In the genomic region with DNA sequence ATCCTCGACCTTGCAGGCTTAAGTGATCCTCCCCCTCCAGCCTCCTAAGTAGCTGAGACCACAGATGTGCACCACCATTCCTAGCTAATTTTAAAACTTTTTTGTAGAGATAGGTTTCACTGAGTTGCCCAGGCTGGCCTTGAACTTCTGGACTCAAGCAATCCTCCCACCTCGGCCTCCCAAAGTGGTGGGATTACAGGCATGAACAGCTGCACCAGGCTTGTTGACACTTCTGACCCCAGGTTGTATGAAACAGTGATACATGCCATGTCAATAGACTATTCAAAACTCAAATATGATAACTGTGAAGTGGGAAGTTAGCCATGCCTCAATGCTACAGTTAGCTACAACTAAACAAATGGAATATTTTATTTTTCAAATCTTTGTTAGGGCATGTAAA, we compare ENCODE assay signal across 2 cellular contexts.
TF ChIP-seq lines count a peak whose summit lies in the region.

No MANE protein-coding gene starts in this region.

TF ChIP-seq in A549, 52 proteins besides CTCF, POLR2A, EP300 and RAD21 (continued from another document):
- TF ChIP-seq HOXB5 (CRISPR knock-in tag; IDR thresholded peaks at IDR 0.05) = no peak
- no peak for TF ChIP-seq BHLHE40 (IDR thresholded peaks at IDR 0.05; ENCODE audit: low read depth, low read length)
- TF ChIP-seq TFCP2L1 (CRISPR knock-in tag; IDR thresholded peaks at IDR 0.05) = no peak
- TF ChIP-seq HDAC2 (IDR thresholded peaks at IDR 0.05) = no peak
- TF ChIP-seq EHF (CRISPR knock-in tag; IDR thresholded peaks at IDR 0.05) = no peak
- TF ChIP-seq RCOR1 (IDR thresholded peaks at IDR 0.05; ENCODE audit: low read depth, low read length) = no peak
- TF ChIP-seq, protein P1, sequence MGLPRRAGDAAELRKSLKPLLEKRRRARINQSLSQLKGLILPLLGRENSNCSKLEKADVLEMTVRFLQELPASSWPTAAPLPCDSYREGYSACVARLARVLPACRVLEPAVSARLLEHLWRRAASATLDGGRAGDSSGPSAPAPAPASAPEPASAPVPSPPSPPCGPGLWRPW (IDR thresholded peaks at IDR 0.05) = no peak
- TF ChIP-seq RNF2 (IDR thresholded peaks at IDR 0.05; ENCODE audit: borderline replicate concordance, low read depth) = no peak
- no peak for TF ChIP-seq POLR2AphosphoS2 (conservative IDR thresholded peaks at IDR 0.05; ENCODE audit: low read length)
- no peak for TF ChIP-seq JUNB (IDR thresholded peaks at IDR 0.05)
- TF ChIP-seq FOXS1 (CRISPR knock-in tag; IDR thresholded peaks at IDR 0.05) = no peak

TF ChIP-seq in WTC11, 78 proteins besides CTCF, POLR2A, EP300 and RAD21 (continued from another document):
- TF ChIP-seq, protein P2, sequence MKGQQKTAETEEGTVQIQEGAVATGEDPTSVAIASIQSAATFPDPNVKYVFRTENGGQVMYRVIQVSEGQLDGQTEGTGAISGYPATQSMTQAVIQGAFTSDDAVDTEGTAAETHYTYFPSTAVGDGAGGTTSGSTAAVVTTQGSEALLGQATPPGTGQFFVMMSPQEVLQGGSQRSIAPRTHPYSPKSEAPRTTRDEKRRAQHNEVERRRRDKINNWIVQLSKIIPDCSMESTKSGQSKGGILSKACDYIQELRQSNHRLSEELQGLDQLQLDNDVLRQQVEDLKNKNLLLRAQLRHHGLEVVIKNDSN (CRISPR knock-in tag; IDR thresholded peaks at IDR 0.05) = no peak
- TF ChIP-seq GRHL2 (CRISPR knock-in tag; IDR thresholded peaks at IDR 0.05; ENCODE audit: insufficient replicate concordance, severe bottlenecking) (no peak), GABPB1 (CRISPR knock-in tag; IDR thresholded peaks at IDR 0.05) (0 out of 2 replicates have a peak, but pooled peaks have one; percentile 13), SMAD3 (CRISPR knock-in tag; IDR thresholded peaks at IDR 0.05; ENCODE audit: borderline replicate concordance) (no peak)
TF ChIP-seq in WTC11: peak in this region for 1.
